8 cellular contexts compared by ENCODE assay signal in genomic region chr9:130579738-130580463, GRCh38. TPM values are rescaled to one million over a fixed set of nuclear protein-coding genes. Genes with fewer than 3 reads are reported as not detected.
DNase-seq lines count a peak whose midpoint lies in the region; ATAC-seq, FAIRE-seq and TF ChIP-seq lines count a peak whose summit lies in the region.

No MANE protein-coding gene starts in this region.

- DNase-seq in 8988T (peak; percentile 30), GM12878 (ENCODE audit: low read depth, low spot score) (no peak), stomach (no peak), NCI-H446 treated with DMSO at 0.1 percent for 48 hours (lab: John Stamatoyannopoulos, UW) (no peak), cerebellar cortex (ENCODE audit: low spot score) (no peak)

- 3% methylated on average over 33 of the region's 40 CpGs for WGBS in GM12878 (ENCODE audit: insufficient coverage, insufficient replicate concordance, low lambda C conversion rate, missing lambda C conversion rate)
- WGBS in stomach, 5 donors = 1 to 2% (median 2%) methylated on average over 36 to 40 of the region's 40 CpGs

- in situ Hi-C loops in GM12878 (cut with MboI) = no loop called here

- H3K4me3 ChIP-seq in GM12878 = peak overlapping the region; percentile 96
- H3K4me3 ChIP-seq in stomach = peak overlapping the region; percentile 80 to 99 (median 90)

- POLR2A ChIA-PET in GM12878 (lab: Charles Lee) = interaction anchor here (0.6 to 1.2 kb wide), 4 partner anchors 9 to 113 kb away, joined by 3 to 7 read pairs (median 4); partner anchors contain the start of gene EXOSC2

- H2AFZ ChIP-seq in GM12878 (ENCODE audit: control insufficient read depth, low read depth, low read length) = peak overlapping the region; percentile 96

- H3K9ac ChIP-seq in GM12878 (ENCODE audit: control insufficient read depth, insufficient read depth, low read length) = peak overlapping the region; percentile 96

- RAD21 ChIA-PET in GM12878 (lab: Charles Lee; ENCODE audit: unreplicated experiment) = interaction anchor here (0.6 kb wide), 1 partner anchor 692 kb away, joined by 4 read pairs; no protein-coding TSS in a partner anchor

- H3K27me3 ChIP-seq in GM12878 (replicated peaks in 1 of 2; ENCODE audit: control insufficient read depth in 2 of 2, insufficient read depth in 2 of 2, low read length in 1 of 2) = no peaks in the 10 kb centered on the region
- H3K27me3 ChIP-seq in layer of hippocampus (ENCODE audit: control insufficient read depth, insufficient read depth, low read length) = no peaks in the 10 kb centered on the region
- no peaks in the 10 kb centered on the region for H3K27me3 ChIP-seq in stomach

- intact Hi-C loops in GM12878 (cut with micrococcal nuclease; ENCODE audit: unreplicated experiment) = no loop called here
- intact Hi-C loops in stomach (cut with DNase I; ENCODE audit: low total_unique reads) = no loop called here

- H3K4me1 ChIP-seq in GM12878 (ENCODE audit: control insufficient read depth, insufficient read depth, low read length) = 0 out of 2 replicates have a peak, but pooled peaks cover 4% of the 10 kb centered on the region
- H3K4me1 ChIP-seq in stomach = peaks cover 13 to 57% (median 38%) of the 10 kb centered on the region in 4 donors

- TF ChIP-seq POLR2A in GM12878 (IDR thresholded peaks at IDR 0.05; ENCODE audit: low read depth, low read length) (no peak), stomach (IDR thresholded peaks at IDR 0.05) (no peak)

- CTCF ChIA-PET in GM12878 (lab: Yijun Ruan, JAX) = interaction anchor here (0.6 kb wide), 1 partner anchor 64 kb away, joined by 3 read pairs; no protein-coding TSS in a partner anchor

- peak; percentile 23 for ATAC-seq in GM19351 (IDR thresholded peaks at IDR 0.05; ENCODE audit: unreplicated experiment)
- ATAC-seq in HG03571 (IDR thresholded peaks at IDR 0.05; ENCODE audit: unreplicated experiment) = peak; percentile 26
- peak; percentile 53 for ATAC-seq in GM12878

- H4K20me1 ChIP-seq in GM12878 (ENCODE audit: control insufficient read depth, insufficient read depth) = no peaks in the 10 kb centered on the region

- H3K36me3 ChIP-seq in GM12878 (ENCODE audit: control insufficient read depth in 2 of 2, insufficient read depth in 2 of 2, low read length in 1 of 2) (no peaks in the 10 kb centered on the region), stomach (peaks cover 0 to 16% (median 9%) of the 10 kb centered on the region in 4 donors)

- peak overlapping the region; percentile 88 for H3K4me2 ChIP-seq in GM12878 (ENCODE audit: control insufficient read depth, insufficient read depth)

- H3K27ac ChIP-seq in GM12878 (ENCODE audit: control insufficient read depth, insufficient read depth) (peak overlapping the region; percentile 73), layer of hippocampus (ENCODE audit: low read depth, low read length) (peak overlapping the region; percentile 16), stomach (peak overlapping the region; percentile 90 to 94 (median 94))

- SMC1A ChIA-PET in GM12878 (lab: Charles Lee; ENCODE audit: uncharacterized antibody, unreplicated experiment) = interaction anchor here (0.6 to 1.4 kb wide), 2 partner anchors 39 to 113 kb away, joined by 3 to 4 read pairs; partner anchors contain the start of gene EXOSC2

- TF ChIP-seq CTCF in GM12878 (IDR thresholded peaks at IDR 0.05 in 2 of 3, conservative IDR thresholded peaks at IDR 0.05 in 1 of 3; ENCODE audit: control insufficient read depth in 2 of 3, extremely low read depth in 1 of 3, insufficient read depth in 1 of 3, low read depth in 3 of 3, low read length in 3 of 3) (no peak), stomach (IDR thresholded peaks at IDR 0.05) (no peak)

- no peak for FAIRE-seq in GM12878 (lab: Jason Lieb, UNC)

- TF ChIP-seq EP300 in GM12878 (IDR thresholded peaks at IDR 0.05; ENCODE audit: borderline replicate concordance in 1 of 2, control insufficient read depth in 1 of 2, low read depth in 2 of 2, low read length in 2 of 2) (no peak), stomach (IDR thresholded peaks at IDR 0.05) (no peak)

- no peak for TF ChIP-seq RAD21 in GM12878 (IDR thresholded peaks at IDR 0.05; ENCODE audit: insufficient read depth, low read depth, low read length)

- no TSS peak for BruUV-seq in GM12878 (replicated peaks; lab: Mats Ljungman, UMichigan)

- no peaks in the 10 kb centered on the region for H3K9me3 ChIP-seq in GM12878 (replicated peaks; ENCODE audit: control insufficient read depth, insufficient read depth, low read length)
- H3K9me3 ChIP-seq in stomach = no peaks in the 10 kb centered on the region

- peaks cover 38% of the 10 kb centered on the region for H3K79me2 ChIP-seq in GM12878 (ENCODE audit: control insufficient read depth, insufficient read depth, low read length)

TF ChIP-seq in GM12878, 131 proteins besides CTCF, POLR2A, EP300 and RAD21:
- peak; percentile 2; the same call in 1 of the 2 replicates for TF ChIP-seq IKZF1 (conservative IDR thresholded peaks at IDR 0.05)
- TF ChIP-seq TAF1 (IDR thresholded peaks at IDR 0.05; ENCODE audit: borderline replicate concordance, low read depth, low read length) = peak; percentile 5; the same call in 1 of the 2 replicates
- TF ChIP-seq ZBTB4 (CRISPR knock-in tag; IDR thresholded peaks at IDR 0.05) = no peak
- TF ChIP-seq REST (IDR thresholded peaks at IDR 0.05; ENCODE audit: low read depth, low read length) = no peak
- TF ChIP-seq PAX8 (IDR thresholded peaks at IDR 0.05) = no peak

RNA-seq across cellular contexts. Expression of gene FUBP3, which starts 0.5 kb away (rescaled TPM):
- total RNA-seq in GM12878 (2013; cell fraction: nucleolus; rRNA removed) = 78.3 and 80.0 TPM in 2 replicates
- total RNA-seq in GM12878 (2014; rRNA removed) (37.6 and 39.6 TPM in 2 replicates), GM12878 (2014; rRNA removed; fragmentation: Illumina TruSeq; extraction: Trizol) (26.3 and 29.6 TPM in 2 replicates), GM12878 (2021) (36.4 and 37.4 TPM in 2 replicates), stomach (10 to 100 TPM in 4 of 5 donors, 1 to 10 TPM in 1; 5.8 to 59.3 (median 42.4) TPM)
- 12.1 TPM for polyA plus RNA-seq in GM12878 (2011; ENCODE audit: low read depth)
- polyA plus RNA-seq in GM12878 (2011; rRNA removed) (26.4 and 30.8 TPM in 2 replicates), GM12878 (2014; fragmentation: Illumina TruSeq; extraction: Trizol) (29.9 and 41.1 TPM in 2 replicates), GM12878 (2014; fragmentation: Nextera tagmentation; extraction: Ambion mirVana) (1 to 10 TPM; 2.4 to 9.4 TPM), GM12878 (2014; rRNA removed) (35.7 and 38.1 TPM in 2 replicates), GM12878 (2016; fragmentation: Nextera tagmentation; extraction: Ambion mirVana) (10 to 100 TPM; 38.0 to 49.4 TPM), stomach (10 to 100 TPM; 16.7 to 24.3 (median 17.1) TPM)
- polyA plus RNA-seq in GM12878 (2011; cell fraction: cytosol; rRNA removed) = 15.3 and 22.5 TPM in 2 replicates
- 63.6 and 72.4 TPM in 2 replicates for polyA plus RNA-seq in GM12878 (2011; cell fraction: nucleus; rRNA removed)
- polyA plus RNA-seq in GM12878 (2012) = 18.0 and 18.6 TPM in 2 replicates
- 20.6 and 24.4 TPM in 2 replicates for polyA minus RNA-seq in GM12878 (2011; rRNA and poly(A)+ RNA removed)
- polyA minus RNA-seq in GM12878 (2011; cell fraction: cytosol; rRNA and poly(A)+ RNA removed) = 21.2 and 25.4 TPM in 2 replicates
- polyA minus RNA-seq in GM12878 (2011; cell fraction: nucleus; rRNA and poly(A)+ RNA removed) = 19.1 and 43.3 TPM in 2 replicates

Comparison
In these comparisons a context has a peak if more than half of its experiments do, and no peak if none do; other contexts are left out.
1. H3K27ac ChIP-seq: peak in every context shown above with its lines; median percentile 94 in stomach; 73 in GM12878; 16 in layer of hippocampus.